1 cellular context compared by ENCODE assay signal in genomic region chr3:119365418-119365817, GRCh38.
TF ChIP-seq lines count a peak whose summit lies in the region.

No MANE protein-coding gene starts in this region.

TF ChIP-seq in SK-N-SH, 30 proteins besides CTCF, POLR2A, EP300 and RAD21 (continued from another document):
- peak; percentile 45; the same call in 1 of the 2 replicates for TF ChIP-seq TCF12 (IDR thresholded peaks at IDR 0.05)
- peak; percentile 54 for TF ChIP-seq CHD2 (IDR thresholded peaks at IDR 0.05; ENCODE audit: low read length, partially characterized antibody)
- peak; percentile 32; the same call in 1 of the 2 replicates for TF ChIP-seq MXI1 (IDR thresholded peaks at IDR 0.05; ENCODE audit: low read depth, low read length)
- peak; percentile 50; the same call in 1 of the 2 replicates for TF ChIP-seq FOXJ3 (CRISPR knock-in tag; IDR thresholded peaks at IDR 0.05)
- no peak for TF ChIP-seq REST (IDR thresholded peaks at IDR 0.05; ENCODE audit: low read depth, low read length)
- no peak for TF ChIP-seq MEF2A (IDR thresholded peaks at IDR 0.05; ENCODE audit: borderline replicate concordance, low read depth)
- no peak for TF ChIP-seq NRF1 (IDR thresholded peaks at IDR 0.05; ENCODE audit: low read depth, low read length)
- peak; percentile 57; the same call in 1 of the 2 replicates for TF ChIP-seq RCOR1 (IDR thresholded peaks at IDR 0.05; ENCODE audit: low read length)
- TF ChIP-seq GATA2 (CRISPR knock-in tag; IDR thresholded peaks at IDR 0.05): peak; percentile 59
- no peak for TF ChIP-seq TAF1 (IDR thresholded peaks at IDR 0.05; ENCODE audit: borderline replicate concordance, low read depth, low read length)
